In genomic region chr2:176212276-176212675, GRCh38 we compare ENCODE assay signal across 26 cellular contexts. TPM values are rescaled to one million over a fixed set of nuclear protein-coding genes. Genes with fewer than 3 reads are reported as not detected.
"Had no signal": no experiment of that assay in that cellular context is flagged by ENCODE, and none has a peak within 500 bp of the region (broad histone marks: within the 10 kb centered on the region; RNA-seq: fewer than 3 reads in every experiment).

No MANE protein-coding gene starts in this region.

- ATAC-seq: mucosa of descending colon; naive thymus-derived CD4-positive, alpha-beta T cell; natural killer cell treated with Interleukin-12 subunit alpha and Interleukin-12 subunit beta and Interleukin-15 and Interleukin-18, amount 100 ng/mL, for 72 hours; right lobe of liver; stimulated activated memory B cell treated with anti-CD40 and anti-IgM and Interleukin-4, amounts not matched to agents 10 μg/mL and 1 μg/mL and 100 μg/mL, for 72 hours; stimulated activated naive CD8-positive, alpha-beta T cell treated with anti-CD3 and anti-CD28 coated beads, Interleukin-15, amount 100 ng/mL, for 72 hours had no signal

- H3K27ac ChIP-seq: left ventricle myocardium inferior, ovary, right atrium auricular region, right lobe of liver, tibial nerve, uterus had no signal

- H3K4me2 ChIP-seq: smooth muscle cell had no signal

- H3K4me3 ChIP-seq: left ventricle myocardium inferior, lung, mucosa of descending colon, ovary, right atrium auricular region, right lobe of liver, smooth muscle cell, tibial nerve, uterus had no signal

- H3K4me1 ChIP-seq: left ventricle myocardium inferior, right atrium auricular region, right lobe of liver, tibial nerve, uterus had no signal

- H3K9me3 ChIP-seq: left ventricle myocardium inferior, mucosa of descending colon, ovary, right atrium auricular region, right lobe of liver, tibial nerve, uterus had no signal

- H3K27me3 ChIP-seq: ovary, right atrium auricular region, right lobe of liver, uterus had no signal

- H3K36me3 ChIP-seq: left ventricle myocardium inferior, ovary, right atrium auricular region, right lobe of liver, tibial nerve, uterus had no signal

- DNase-seq: islet precursor cell; left ventricle myocardium inferior; midbrain; mucosa of descending colon; naive thymus-derived CD4-positive, alpha-beta T cell; ovary; right lobe of liver; stimulated activated CD4-positive, alpha-beta T cell treated with anti-CD3 and anti-CD28 coated beads, Interleukin-1b, Interleukin-23, amount 100 ng/mL, for 48 hours; stimulated activated CD4-positive, alpha-beta T cell treated with anti-CD3 and anti-CD28 coated beads, Interleukin-2, amount 100 ng/mL, for 48 hours; stimulated activated CD4-positive, alpha-beta T cell treated with anti-CD3 and anti-CD28 coated beads, Interleukin-4, amount 100 ng/mL, for 4 hours; stimulated activated CD8-positive, alpha-beta memory T cell treated with anti-CD3 and anti-CD28 coated beads, Interleukin-4, amount 100 ng/mL, for 48 hours; stimulated activated naive CD4-positive, alpha-beta T cell treated with Interleukin-2 at 50 U/mL for 16 hours; stimulated activated naive CD8-positive, alpha-beta T cell treated with anti-CD3 and anti-CD28 coated beads, Interleukin-15, amount 100 ng/mL, for 72 hours; substantia nigra; uterus had no signal

RNA-seq across cellular contexts. Expression of gene HOXD1, which starts 23.8 kb away (rescaled TPM):
- total RNA-seq: left ventricle myocardium inferior; myocyte; naive thymus-derived CD4-positive, alpha-beta T cell; natural killer cell treated with Interleukin-12 subunit alpha and Interleukin-12 subunit beta and Interleukin-15 and Interleukin-18, amount 100 ng/mL, for 72 hours; progenitor cell of endocrine pancreas; right atrium auricular region; right lobe of liver; smooth muscle cell; temporal lobe had no signal
- polyA plus RNA-seq: naive thymus-derived CD4-positive, alpha-beta T cell; neural cell; smooth muscle cell had no signal

RNA-seq across cellular contexts. Expression of gene HOXD3, which starts 55.2 kb away (rescaled TPM):
- total RNA-seq: left ventricle myocardium inferior; myocyte; naive thymus-derived CD4-positive, alpha-beta T cell; natural killer cell treated with Interleukin-12 subunit alpha and Interleukin-12 subunit beta and Interleukin-15 and Interleukin-18, amount 100 ng/mL, for 72 hours; progenitor cell of endocrine pancreas; pulmonary artery endothelial cell; right atrium auricular region; right lobe of liver; smooth muscle cell; temporal lobe had no signal
- polyA plus RNA-seq: naive thymus-derived CD4-positive, alpha-beta T cell; neural cell; smooth muscle cell had no signal
